Comparison of ENCODE assay signal across 8 cellular contexts in the genomic region with DNA sequence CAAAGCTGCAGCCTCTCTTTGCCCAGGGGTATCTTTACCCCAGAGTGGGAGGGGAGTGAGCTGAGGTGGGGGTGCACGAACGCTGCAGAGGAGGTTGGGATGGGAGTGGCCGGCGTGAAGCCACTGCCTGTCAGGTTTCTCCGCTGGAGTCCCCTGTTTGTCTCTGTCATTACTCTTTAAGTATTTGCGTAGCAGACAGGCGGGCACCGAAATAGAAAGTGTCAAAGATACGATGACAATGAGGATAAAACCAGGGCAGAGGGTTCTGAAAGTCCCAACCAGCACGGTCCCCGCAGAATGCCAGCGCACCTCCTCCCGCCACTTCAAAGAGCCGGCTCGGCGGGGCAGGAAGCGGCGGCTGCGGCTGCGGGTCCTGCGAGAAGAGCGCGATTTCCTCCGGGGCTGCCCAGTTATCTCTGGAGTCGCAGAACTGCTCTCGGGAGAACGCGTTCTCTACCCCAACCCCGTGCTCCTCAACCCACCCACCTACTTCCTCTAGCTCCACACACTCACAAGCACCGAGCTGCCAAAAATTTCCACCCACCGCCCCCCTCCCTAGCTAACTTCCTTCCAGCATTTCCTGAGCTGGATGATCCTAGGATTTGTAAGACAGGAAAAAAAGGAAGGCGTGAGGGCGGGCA. TPM values are rescaled to one million over a fixed set of nuclear protein-coding genes. Genes with fewer than 3 reads are reported as not detected.
DNase-seq lines count a peak whose midpoint lies in the region; ATAC-seq and TF ChIP-seq lines count a peak whose summit lies in the region.

A gene with protein sequence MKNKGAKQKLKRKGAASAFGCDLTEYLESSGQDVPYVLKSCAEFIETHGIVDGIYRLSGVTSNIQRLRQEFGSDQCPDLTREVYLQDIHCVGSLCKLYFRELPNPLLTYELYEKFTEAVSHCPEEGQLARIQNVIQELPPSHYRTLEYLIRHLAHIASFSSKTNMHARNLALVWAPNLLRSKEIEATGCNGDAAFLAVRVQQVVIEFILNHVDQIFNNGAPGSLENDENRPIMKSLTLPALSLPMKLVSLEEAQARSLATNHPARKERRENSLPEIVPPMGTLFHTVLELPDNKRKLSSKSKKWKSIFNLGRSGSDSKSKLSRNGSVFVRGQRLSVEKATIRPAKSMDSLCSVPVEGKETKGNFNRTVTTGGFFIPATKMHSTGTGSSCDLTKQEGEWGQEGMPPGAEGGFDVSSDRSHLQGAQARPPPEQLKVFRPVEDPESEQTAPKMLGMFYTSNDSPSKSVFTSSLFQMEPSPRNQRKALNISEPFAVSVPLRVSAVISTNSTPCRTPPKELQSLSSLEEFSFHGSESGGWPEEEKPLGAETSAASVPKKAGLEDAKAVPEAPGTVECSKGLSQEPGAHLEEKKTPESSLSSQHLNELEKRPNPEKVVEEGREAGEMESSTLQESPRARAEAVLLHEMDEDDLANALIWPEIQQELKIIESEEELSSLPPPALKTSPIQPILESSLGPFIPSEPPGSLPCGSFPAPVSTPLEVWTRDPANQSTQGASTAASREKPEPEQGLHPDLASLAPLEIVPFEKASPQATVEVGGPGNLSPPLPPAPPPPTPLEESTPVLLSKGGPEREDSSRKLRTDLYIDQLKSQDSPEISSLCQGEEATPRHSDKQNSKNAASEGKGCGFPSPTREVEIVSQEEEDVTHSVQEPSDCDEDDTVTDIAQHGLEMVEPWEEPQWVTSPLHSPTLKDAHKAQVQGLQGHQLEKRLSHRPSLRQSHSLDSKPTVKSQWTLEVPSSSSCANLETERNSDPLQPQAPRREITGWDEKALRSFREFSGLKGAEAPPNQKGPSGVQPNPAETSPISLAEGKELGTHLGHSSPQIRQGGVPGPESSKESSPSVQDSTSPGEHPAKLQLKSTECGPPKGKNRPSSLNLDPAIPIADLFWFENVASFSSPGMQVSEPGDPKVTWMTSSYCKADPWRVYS (N-terminal part only) (plus strand): TSS at position 623 of the 641 bp plus-strand sequence. CDS start 522 bp downstream, outside the sequence.

- peak; percentile 47 for DNase-seq in GOT3 (lab: John Stamatoyannopoulos, UW)
- DNase-seq in MG63 = peak; percentile 86
- DNase-seq in activated CD4-positive, CD25-positive, alpha-beta regulatory T cell treated with anti-CD3 and anti-CD28 coated beads, Interleukin-2, amount 50 U/mL, for 16 hours (ENCODE audit: low read depth, low spot score) = peak; percentile 67
- peak in 46 of 61 donors; percentile 18 to 85 (median 52) for DNase-seq in caudate nucleus (lab: John Stamatoyannopoulos, UW)
- DNase-seq in kidney glomerular epithelial cell (lab: John Stamatoyannopoulos, UW) = peak; percentile 50
- DNase-seq in stimulated activated CD4-positive, alpha-beta T cell treated with anti-CD3 and anti-CD28 coated beads, Interleukin-1b, Interleukin-23, amount 100 ng/mL, for 1 hour (ENCODE audit: low read depth in 2 of 2) = peak; percentile 56 to 65

- TF ChIP-seq POLR2A in GM10847 (IDR thresholded peaks at IDR 0.05; ENCODE audit: extremely low read depth, insufficient read length) = peak; percentile 53

- ATAC-seq in GM18519 (IDR thresholded peaks at IDR 0.05; ENCODE audit: low FRiP score, unreplicated experiment) = no peak

- peak within 1 kb of the TSS; percentile 74 for H3K4me3 ChIP-seq in MG63

- H3K27me3 ChIP-seq in MG63 = no peaks in the 10 kb centered on the region

- H3K9me3 ChIP-seq in MG63 = no peaks in the 10 kb centered on the region

- H3K36me3 ChIP-seq in MG63 = peaks cover 4% of the 10 kb centered on the region

- peak within 1 kb of the TSS; percentile 84 for H3K27ac ChIP-seq in caudate nucleus (ENCODE audit: low read depth, low read length)

RNA-seq across cellular contexts. Expression of the gene that starts here (rescaled TPM):
- total RNA-seq in MG63 (2014; rRNA removed; shearing (Covaris generic); ENCODE audit: low replicate concordance) = 4.2 and 5.0 TPM in 2 replicates
